Comparison of ENCODE assay signal across 25 cellular contexts in genomic region chr2:152426801-152427200, GRCh38.
A peak's percentile ranks its signal among the peaks of the same experiment; 100 is the strongest.
DNase-seq lines count a peak whose midpoint lies in the region; ATAC-seq and TF ChIP-seq lines count a peak whose summit lies in the region.
"Had no signal": no experiment of that assay in that cellular context is flagged by ENCODE, and none has a peak within 500 bp of the region (broad histone marks: within the 10 kb centered on the region; RNA-seq: fewer than 3 reads in every experiment).

No MANE protein-coding gene starts in this region.

- H3K27me3 ChIP-seq in GM23248 (replicated peaks; ENCODE audit: insufficient read depth) (no peaks in the 10 kb centered on the region), Panc1 (ENCODE audit: control insufficient read depth, insufficient read depth, low read length) (no peaks in the 10 kb centered on the region)
- H3K27me3 ChIP-seq: brain microvascular endothelial cell, gastrocnemius medialis, left lung, neutrophil, sigmoid colon, testis had no signal

- DNase-seq in GM23248 (peak; percentile 71), Panc1 (ENCODE audit: low read depth, low spot score) (no peak), epithelial cell of prostate (ENCODE audit: low read depth, low spot score) (no peak), renal cortical epithelial cell (ENCODE audit: low read depth) (peak; percentile 53), HPDE6-E6E7 (ENCODE audit: extremely low spot score) (no peak), NCI-H2196 treated with DMSO at 0.1 percent for 48 hours (lab: John Stamatoyannopoulos, UW; ENCODE audit: unreplicated experiment) (no peak)
- DNase-seq in activated CD4-positive, CD25-positive, alpha-beta regulatory T cell (lab: John Stamatoyannopoulos, UW), result no peak
- DNase-seq: activated CD4-positive, alpha-beta memory T cell treated with anti-CD3 and anti-CD28 coated beads for 36 hours; activated CD4-positive, CD25-positive, alpha-beta regulatory T cell treated with anti-CD3 and anti-CD28 coated beads, Interleukin-2, amount 50 U/mL, for 72 hours; activated CD8-positive, alpha-beta memory T cell treated with anti-CD3 and anti-CD28 coated beads, Interleukin-2, amount 50 U/mL, for 4 hours; activated naive CD4-positive, alpha-beta T cell treated with anti-CD3 and anti-CD28 coated beads for 36 hours; CD4-positive, alpha-beta T cell; effector memory CD4-positive, alpha-beta T cell; gastrocnemius medialis; hypothalamus; immature natural killer cell; left lung; mesendoderm; NCI-H1092 treated with DMSO at 0.1 percent for 48 hours; NCI-H1930; sigmoid colon; stimulated activated naive CD4-positive, alpha-beta T cell; testis had no signal

- peaks cover 19% of the 10 kb centered on the region for H3F3A ChIP-seq in GM23248 (ENCODE audit: insufficient read depth)

- intact Hi-C loops in Panc1 (cut with micrococcal nuclease; ENCODE audit: unreplicated experiment), result no loop called here

- no peak overlapping the region; the same call in 1 of the 2 replicates for H3K27ac ChIP-seq in GM23248
- peak overlapping the region; percentile 52; the same call in 1 of the 2 replicates for H3K27ac ChIP-seq in Panc1 (ENCODE audit: low read length)
- peak overlapping the region; percentile 67 for H3K27ac ChIP-seq in epithelial cell of prostate
- H3K27ac ChIP-seq: left lung, neutrophil, sigmoid colon, testis had no signal

- no peak overlapping the region for H3K4me3 ChIP-seq in GM23248
- no peak overlapping the region for H3K4me3 ChIP-seq in Panc1 (ENCODE audit: low read depth in 2 of 2, low read length in 2 of 2)
- H3K4me3 ChIP-seq: gastrocnemius medialis, left lung, sigmoid colon, testis had no signal

- no peaks in the 10 kb centered on the region for H3K9me3 ChIP-seq in GM23248 (ENCODE audit: low read depth)
- no peaks in the 10 kb centered on the region for H3K9me3 ChIP-seq in Panc1 (ENCODE audit: control insufficient read depth, insufficient read depth, low read depth, low read length)
- H3K9me3 ChIP-seq: gastrocnemius medialis, left lung, neutrophil, sigmoid colon, testis had no signal

- no peaks in the 10 kb centered on the region for H3K36me3 ChIP-seq in GM23248 (ENCODE audit: low read depth)
- H3K36me3 ChIP-seq in Panc1 (ENCODE audit: control insufficient read depth, insufficient read depth, low read length), result no peaks in the 10 kb centered on the region
- H3K36me3 ChIP-seq: brain microvascular endothelial cell, gastrocnemius medialis, left lung, neutrophil, sigmoid colon had no signal

- H3K79me2 ChIP-seq in GM23248 (ENCODE audit: insufficient read depth), result peaks cover 93% of the 10 kb centered on the region

- H3K4me2 ChIP-seq in GM23248 (ENCODE audit: unreplicated experiment), result no peak overlapping the region

- H4K20me1 ChIP-seq in GM23248 (ENCODE audit: insufficient read depth), result no peaks in the 10 kb centered on the region

- no peak for TF ChIP-seq CTCF in Panc1 (IDR thresholded peaks at IDR 0.05)

- BruUV-seq in Panc1 (replicated peaks; lab: Mats Ljungman, UMichigan), result no TSS peak

- 0 out of 2 replicates have a peak overlapping the region, but pooled peaks have one; percentile 24 for H2AFZ ChIP-seq in GM23248

- H3K9me2 ChIP-seq in GM23248 (ENCODE audit: insufficient read depth), result no peaks in the 10 kb centered on the region

- CTCF ChIA-PET in Panc1 (lab: Charles Lee), result no interaction called here

- POLR2A ChIA-PET in Panc1 (lab: Charles Lee), result no interaction called here

- 30 to 31% methylated on average over 4 of the region's 4 CpGs for WGBS in GM23248 (ENCODE audit: low coverage in 1 of 2, low lambda C conversion rate in 2 of 2, missing lambda C conversion rate in 2 of 2), 2 experiments

- ATAC-seq in Panc1, result no peak; the same call in 1 of the 2 replicates
- ATAC-seq: gastrocnemius medialis, left lung had no signal

- H3K9ac ChIP-seq in GM23248, result no peak overlapping the region

- in situ Hi-C loops in GM23248 (cut with MboI), result no loop called here
- in situ Hi-C loops in Panc1 (cut with HindIII; ENCODE audit: low pct_unique_long_range_greater_than_20kb, low sequenced_read_pairs), result no loop called here

- H3K4me1 ChIP-seq in GM23248 (ENCODE audit: insufficient read depth), result peaks cover 19% of the 10 kb centered on the region
- H3K4me1 ChIP-seq in Panc1 (ENCODE audit: control insufficient read depth, insufficient read depth, low read length), result peaks cover 25% of the 10 kb centered on the region
- H3K4me1 ChIP-seq: testis had no signal

Comparison
In these comparisons a context has a peak if more than half of its experiments do, and no peak if none do; other contexts are left out.
1. DNase-seq: peak in GM23248 (single experiment) and renal cortical epithelial cell (single experiment); none in Panc1 (single experiment), epithelial cell of prostate (single experiment), activated CD4-positive, CD25-positive, alpha-beta regulatory T cell (0 of 4), HPDE6-E6E7 (single experiment) and NCI-H2196 treated with DMSO at 0.1 percent for 48 hours (single experiment).